ENCODE assay signal across 16 cellular contexts in genomic region chr10:94274142-94274787, GRCh38.
DNase-seq lines count a peak whose midpoint lies in the region; ATAC-seq and TF ChIP-seq lines count a peak whose summit lies in the region.
"Had no signal": no experiment of that assay in that cellular context is flagged by ENCODE, and none has a peak within 500 bp of the region (broad histone marks: within the 10 kb centered on the region; RNA-seq: fewer than 3 reads in every experiment).

No MANE protein-coding gene starts in this region.

- no peaks in the 10 kb centered on the region for H3K4me1 ChIP-seq in GM23248 (ENCODE audit: insufficient read depth)
- H3K4me1 ChIP-seq in skeletal muscle tissue (ENCODE audit: control insufficient read depth in 3 of 3, insufficient read depth in 3 of 3, low read length in 3 of 3): peaks cover 14 to 24% (median 22%) of the 10 kb centered on the region in 3 donors

- no peaks in the 10 kb centered on the region for H3K9me3 ChIP-seq in GM23248 (ENCODE audit: low read depth)
- no peaks in the 10 kb centered on the region for H3K9me3 ChIP-seq in skeletal muscle tissue (ENCODE audit: control insufficient read depth in 3 of 3, low read length in 3 of 3)

- no peaks in the 10 kb centered on the region for H3K79me2 ChIP-seq in GM23248 (ENCODE audit: insufficient read depth)

- no peak overlapping the region for H2AFZ ChIP-seq in GM23248
- H2AFZ ChIP-seq: PC-9 had no signal

- H3K27ac ChIP-seq in GM23248 (no peak overlapping the region), dorsolateral prefrontal cortex (peak overlapping the region in 33 of 59 donors; percentile 1 to 76 (median 43)), skeletal muscle tissue (ENCODE audit: low read depth, low read length) (peak overlapping the region; percentile 46)
- H3K27ac ChIP-seq: PC-9, skin epidermis had no signal

- intact Hi-C loops in dorsolateral prefrontal cortex (cut with DNase I): loop anchor here in 1 of 2 donors (10.0 kb wide), 1 partner anchor 171 kb away; no protein-coding TSS in a partner anchor

- DNase-seq in GM23248: peak; percentile 8
- no peak for DNase-seq in dorsolateral prefrontal cortex
- peak; percentile 86 for DNase-seq in left lobe of liver (ENCODE audit: low spot score)
- no peak for DNase-seq in DMS79 treated with DMSO at 0.1 percent for 48 hours (lab: John Stamatoyannopoulos, UW)
- DNase-seq in hypothalamus (lab: John Stamatoyannopoulos, UW): no peak
- no peak for DNase-seq in NCI-H2196 treated with DMSO at 0.1 percent for 48 hours (lab: John Stamatoyannopoulos, UW; ENCODE audit: unreplicated experiment)
- DNase-seq: activated B cell treated with CpG ODN at 0.5 μM for 24 hours; activated naive CD4-positive, alpha-beta T cell treated with anti-CD3 and anti-CD28 coated beads, Interleukin-2, amount 50 U/mL, for 16 hours; Calu3; Karpas-422; NCI-H1436 treated with DMSO at 0.1 percent for 48 hours; PC-9; stomach had no signal

- no peaks in the 10 kb centered on the region for H3K27me3 ChIP-seq in GM23248 (replicated peaks; ENCODE audit: insufficient read depth)
- no peaks in the 10 kb centered on the region for H3K27me3 ChIP-seq in dorsolateral prefrontal cortex
- no peaks in the 10 kb centered on the region for H3K27me3 ChIP-seq in skeletal muscle tissue (ENCODE audit: control insufficient read depth in 3 of 3, insufficient read depth in 3 of 3, low read length in 3 of 3)
- H3K27me3 ChIP-seq: stomach had no signal

- H3K4me2 ChIP-seq in GM23248 (ENCODE audit: unreplicated experiment): no peak overlapping the region
- H3K4me2 ChIP-seq: PC-9 had no signal

- 73 to 78% methylated on average over 6 of the region's 6 CpGs for WGBS in GM23248 (ENCODE audit: low coverage in 1 of 2, low lambda C conversion rate in 2 of 2, missing lambda C conversion rate in 2 of 2), 2 experiments

- in situ Hi-C loops in GM23248 (cut with MboI): no loop called here

- no peak for TF ChIP-seq CTCF in dorsolateral prefrontal cortex (IDR thresholded peaks at IDR 0.05 in 54 of 56, conservative IDR thresholded peaks at IDR 0.05 in 2 of 56; ENCODE audit: low read depth in 1 of 56, partially characterized antibody in 56 of 56)

- H3K36me3 ChIP-seq in GM23248 (ENCODE audit: low read depth) (no peaks in the 10 kb centered on the region; the same call in 1 of the 2 replicates), skeletal muscle tissue (ENCODE audit: control insufficient read depth in 3 of 3, insufficient read depth in 3 of 3, low read length in 3 of 3) (peaks cover 0 to 7% (median 6%) of the 10 kb centered on the region in 3 donors)

- no peaks in the 10 kb centered on the region; the same call in 1 of the 2 replicates for H3K9me2 ChIP-seq in GM23248 (ENCODE audit: insufficient read depth)

- no peak overlapping the region for H3K9ac ChIP-seq in GM23248
- no peak overlapping the region for H3K9ac ChIP-seq in skeletal muscle tissue (ENCODE audit: low read depth in 1 of 3, low read length in 3 of 3)

- H3F3A ChIP-seq in GM23248 (ENCODE audit: insufficient read depth): no peaks in the 10 kb centered on the region

- ATAC-seq in left lobe of liver (peak; percentile 95), HG02588 (IDR thresholded peaks at IDR 0.05; ENCODE audit: unreplicated experiment) (no peak)

- H4K20me1 ChIP-seq in GM23248 (ENCODE audit: insufficient read depth): no peaks in the 10 kb centered on the region

- H3K4me3 ChIP-seq in GM23248: no peak overlapping the region
- no peak overlapping the region for H3K4me3 ChIP-seq in dorsolateral prefrontal cortex
- H3K4me3 ChIP-seq in skeletal muscle tissue (ENCODE audit: low read length in 3 of 3): peak overlapping the region in 2 of 3 donors; percentile 30 to 35
- H3K4me3 ChIP-seq: PC-9, skin epidermis, stomach had no signal

Comparison
In these comparisons a context has a peak if more than half of its experiments do, and no peak if none do; other contexts are left out.
1. DNase-seq: peak in GM23248 (single experiment) and left lobe of liver (single experiment); none in dorsolateral prefrontal cortex (0 of 10), DMS79 treated with DMSO at 0.1 percent for 48 hours (single experiment), hypothalamus (0 of 51) and NCI-H2196 treated with DMSO at 0.1 percent for 48 hours (single experiment).
2. H3K4me3 ChIP-seq: peak in skeletal muscle tissue (2 of 3); none in GM23248 (single experiment) and dorsolateral prefrontal cortex (0 of 59).